ENCODE assay signal across 1 cellular context in the genomic region with DNA sequence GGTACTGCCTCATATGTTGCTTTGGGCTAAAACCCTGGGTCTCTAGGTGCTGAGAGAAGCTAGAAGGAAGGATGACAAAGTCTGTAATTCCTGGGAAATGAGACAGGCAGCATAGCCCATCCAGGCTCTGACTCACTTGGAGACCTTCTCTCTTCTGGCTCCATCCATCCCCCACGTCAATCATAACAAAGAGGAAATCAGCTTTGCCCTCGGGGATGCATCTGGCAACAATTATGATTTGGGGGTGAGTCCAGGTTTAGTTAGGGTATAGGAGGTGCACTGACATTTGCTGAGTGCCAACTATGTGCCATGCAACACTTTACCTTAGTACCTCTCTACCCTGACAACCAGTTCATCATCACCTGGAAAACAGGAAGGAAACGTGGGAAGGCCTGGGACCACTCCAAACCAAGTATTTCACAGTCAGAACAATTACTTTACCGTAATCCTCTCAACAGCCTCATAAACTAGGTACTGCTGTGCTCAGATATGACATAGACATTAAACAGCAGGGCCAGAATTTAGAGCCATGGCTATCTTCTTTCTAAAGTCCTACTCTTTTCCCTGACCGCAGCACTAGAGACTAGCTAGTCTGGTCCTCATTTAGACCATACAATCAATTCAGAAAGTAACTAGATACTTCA.
TF ChIP-seq lines count a peak whose summit lies in the region.

No MANE protein-coding gene starts in this region.

TF ChIP-seq in SK-N-SH, 30 proteins besides CTCF, POLR2A, EP300 and RAD21 (continued from another document):
- peak; percentile 35; the same call in 1 of the 2 replicates for TF ChIP-seq NFIC (IDR thresholded peaks at IDR 0.05; ENCODE audit: borderline replicate concordance)
- no peak for TF ChIP-seq GABPA (IDR thresholded peaks at IDR 0.05; ENCODE audit: low read depth)
